Comparison of ENCODE assay signal across 12 cellular contexts in the genomic region with DNA sequence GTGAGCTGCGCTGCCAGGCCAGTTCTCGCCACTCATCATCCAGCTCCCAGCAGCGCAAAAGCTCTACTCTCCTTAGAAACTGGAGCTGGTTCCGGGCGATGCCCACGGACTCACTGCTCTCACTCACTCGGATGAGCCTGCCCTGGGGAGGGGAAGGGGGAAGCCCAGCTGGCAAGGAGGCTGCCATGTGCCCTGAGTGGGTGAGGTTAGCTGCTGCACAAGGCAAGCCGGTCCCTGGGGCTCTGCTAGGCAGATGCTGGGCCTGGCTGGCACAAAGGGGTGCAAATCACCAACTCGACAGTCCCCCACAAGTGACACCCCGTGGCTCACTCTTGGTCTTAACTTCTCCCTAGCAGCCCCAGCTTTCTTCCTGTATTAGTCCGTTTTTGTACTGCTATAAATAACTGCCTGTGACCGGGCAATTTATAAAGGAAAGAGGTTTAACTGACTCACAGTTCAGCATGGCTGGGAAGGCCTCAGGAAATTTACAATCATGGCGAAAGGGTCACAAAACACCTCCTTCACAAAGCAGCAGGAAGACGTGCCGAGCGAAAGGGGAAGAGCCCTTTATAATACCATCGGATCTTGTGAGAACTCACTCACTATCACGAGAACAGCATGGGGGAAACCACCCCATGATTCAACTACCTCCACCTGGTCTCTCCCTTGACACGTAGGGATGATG. TPM values are rescaled to one million over a fixed set of nuclear protein-coding genes. Genes with fewer than 3 reads are reported as not detected.
DNase-seq lines count a peak whose midpoint lies in the region; ATAC-seq and TF ChIP-seq lines count a peak whose summit lies in the region.
"Had no signal": no experiment of that assay in that cellular context is flagged by ENCODE, and none has a peak within 500 bp of the region (broad histone marks: within the 10 kb centered on the region; RNA-seq: fewer than 3 reads in every experiment).

No MANE protein-coding gene starts in this region.

- no peak overlapping the region for H3K4me3 ChIP-seq in coronary artery

- H3K27me3 Mint-ChIP-seq in neural crest cell (ENCODE audit: low read depth): no peaks in the 10 kb centered on the region
- H3K27me3 Mint-ChIP-seq in stimulated activated naive CD8-positive, alpha-beta T cell treated with anti-CD3 and anti-CD28 coated beads, Interleukin-15, amount 100 ng/mL, for 72 hours: no peaks in the 10 kb centered on the region

- no peak overlapping the region for H3K4me3 Mint-ChIP-seq in neural crest cell
- no peak overlapping the region for H3K4me3 Mint-ChIP-seq in stimulated activated naive CD8-positive, alpha-beta T cell treated with anti-CD3 and anti-CD28 coated beads, Interleukin-15, amount 100 ng/mL, for 72 hours

- H3K27ac Mint-ChIP-seq in neural crest cell (ENCODE audit: unreplicated experiment): peak overlapping the region; percentile 46
- H3K27ac Mint-ChIP-seq in stimulated activated naive CD8-positive, alpha-beta T cell treated with anti-CD3 and anti-CD28 coated beads, Interleukin-15, amount 100 ng/mL, for 72 hours: no peak overlapping the region

- H3K9me3 Mint-ChIP-seq in neural crest cell: peaks cover 2% of the 10 kb centered on the region
- peaks cover 4 to 7% of the 10 kb centered on the region in 2 donors for H3K9me3 Mint-ChIP-seq in stimulated activated naive CD8-positive, alpha-beta T cell treated with anti-CD3 and anti-CD28 coated beads, Interleukin-15, amount 100 ng/mL, for 72 hours

- TF ChIP-seq CTCF in coronary artery (IDR thresholded peaks at IDR 0.05) (no peak), neural crest cell (conservative IDR thresholded peaks at IDR 0.05) (no peak)

- DNase-seq in DMS53 treated with DMSO at 0.1 percent for 48 hours (lab: John Stamatoyannopoulos, UW; ENCODE audit: unreplicated experiment): peak; percentile 49
- DNase-seq in KG1 (lab: John Stamatoyannopoulos, UW): peak; percentile 44
- no peak for DNase-seq in coronary artery (ENCODE audit: low spot score)
- no peak for DNase-seq in neural crest cell (ENCODE audit: low read depth, low spot score)
- no peak for DNase-seq in activated CD4-positive, alpha-beta T cell treated with anti-CD3 and anti-CD28 coated beads, Interleukin-2, amount 50 U/mL, for 1 hour
- DNase-seq in stimulated activated naive CD8-positive, alpha-beta T cell treated with anti-CD3 and anti-CD28 coated beads, Interleukin-15, amount 100 ng/mL, for 72 hours: no peak
- DNase-seq in stimulated activated CD4-positive, alpha-beta T cell treated with anti-CD3 and anti-CD28 coated beads, Interleukin-12 subunit alpha, Interleukin-12 subunit beta, amount 100 ng/mL, for 4 hours: no peak
- DNase-seq: activated T-cell treated with anti-CD3 and anti-CD28 coated beads, Interleukin-2, amount 50 U/mL, for 1 hour; effector memory CD4-positive, alpha-beta T cell; islet precursor cell; NCI-H1436 treated with DMSO at 0.1 percent for 48 hours had no signal

- peaks cover 7% of the 10 kb centered on the region for H3K36me3 Mint-ChIP-seq in neural crest cell (ENCODE audit: low read depth)

- peaks cover 13% of the 10 kb centered on the region for H3K4me1 Mint-ChIP-seq in neural crest cell
- H3K4me1 Mint-ChIP-seq in stimulated activated naive CD8-positive, alpha-beta T cell treated with anti-CD3 and anti-CD28 coated beads, Interleukin-15, amount 100 ng/mL, for 72 hours: peaks cover 37% of the 10 kb centered on the region

- no peak for ATAC-seq in stimulated activated naive CD8-positive, alpha-beta T cell treated with anti-CD3 and anti-CD28 coated beads, Interleukin-15, amount 100 ng/mL, for 72 hours
- ATAC-seq in GM18907 (IDR thresholded peaks at IDR 0.05; ENCODE audit: unreplicated experiment): no peak

- H3K27ac ChIP-seq in coronary artery: peak overlapping the region; percentile 7 to 22

RNA-seq across cellular contexts. Expression of gene ADCY3, which starts 33.3 kb away (rescaled TPM):
- 48.1 and 49.2 TPM in 2 replicates for total RNA-seq in neural crest cell

Comparison
In these comparisons a context has a peak if more than half of its experiments do, and no peak if none do; other contexts are left out.
1. DNase-seq: peak in DMS53 treated with DMSO at 0.1 percent for 48 hours (single experiment) and KG1 (single experiment); none in coronary artery (single experiment), neural crest cell (single experiment), activated CD4-positive, alpha-beta T cell treated with anti-CD3 and anti-CD28 coated beads, Interleukin-2, amount 50 U/mL, for 1 hour (single experiment), stimulated activated naive CD8-positive, alpha-beta T cell treated with anti-CD3 and anti-CD28 coated beads, Interleukin-15, amount 100 ng/mL, for 72 hours (0 of 2) and stimulated activated CD4-positive, alpha-beta T cell treated with anti-CD3 and anti-CD28 coated beads, Interleukin-12 subunit alpha, Interleukin-12 subunit beta, amount 100 ng/mL, for 4 hours (single experiment).